ENCODE assay signal across 11 cellular contexts in genomic region chr5:57094753-57095683, GRCh38.
DNase-seq lines count a peak whose midpoint lies in the region; ATAC-seq and TF ChIP-seq lines count a peak whose summit lies in the region.
"Had no signal": no experiment of that assay in that cellular context is flagged by ENCODE, and none has a peak within 500 bp of the region (broad histone marks: within the 10 kb centered on the region; RNA-seq: fewer than 3 reads in every experiment).

No MANE protein-coding gene starts in this region.

- intact Hi-C loops in testis (cut with DNase I; ENCODE audit: low total_unique reads): no loop called here

- H3K4me3 ChIP-seq in epithelial cell of esophagus (ENCODE audit: low read length) (no peak overlapping the region), testis (no peak overlapping the region)

- TF ChIP-seq CTCF in epithelial cell of esophagus (IDR thresholded peaks at IDR 0.05; ENCODE audit: insufficient read depth, low read depth, low read length, missing control alignments): peak; percentile 57
- TF ChIP-seq CTCF in testis (IDR thresholded peaks at IDR 0.05): no peak

- no peaks in the 10 kb centered on the region for H3K36me3 ChIP-seq in testis (ENCODE audit: low read depth, missing control alignments)
- H3K36me3 ChIP-seq: neutrophil had no signal

- ATAC-seq in HG03039 (IDR thresholded peaks at IDR 0.05; ENCODE audit: unreplicated experiment): no peak

- no peak for TF ChIP-seq POLR2A in testis (IDR thresholded peaks at IDR 0.05)

- 63 to 75% methylated on average over 10 of the region's 10 CpGs for WGBS in testis, 2 donors

- DNase-seq in activated effector memory CD4-positive, alpha-beta T cell treated with anti-CD3 and anti-CD28 coated beads, Interleukin-2, amount 50 U/mL, for 16 hours: peak; percentile 63
- no peak for DNase-seq in activated effector memory CD4-positive, alpha-beta T cell treated with Interleukin-2 at 50 U/mL for 16 hours
- DNase-seq in NCI-H146 treated with DMSO at 0.1 percent for 48 hours (lab: John Stamatoyannopoulos, UW; ENCODE audit: unreplicated experiment) (peak; percentile 21), epithelial cell of esophagus (ENCODE audit: low read depth) (peak; percentile 63), testis (peak; percentile 70), NCI-H2029 (lab: John Stamatoyannopoulos, UW) (no peak), NCI-H510A (lab: John Stamatoyannopoulos, UW) (no peak)
- DNase-seq: CD8-positive, alpha-beta memory T cell; T1000 had no signal

- no peaks in the 10 kb centered on the region for H3K4me1 ChIP-seq in testis

- no peaks in the 10 kb centered on the region for H3K27me3 ChIP-seq in testis
- H3K27me3 ChIP-seq: neutrophil had no signal

- H3K9me3 ChIP-seq in testis: no peaks in the 10 kb centered on the region
- H3K9me3 ChIP-seq: neutrophil had no signal

- peak overlapping the region in 1 of 2 donors; percentile 1 for H3K27ac ChIP-seq in testis
- H3K27ac ChIP-seq: neutrophil had no signal

Comparison
In these comparisons a context has a peak if more than half of its experiments do, and no peak if none do; other contexts are left out.
1. DNase-seq: peak in activated effector memory CD4-positive, alpha-beta T cell treated with anti-CD3 and anti-CD28 coated beads, Interleukin-2, amount 50 U/mL, for 16 hours (single experiment), NCI-H146 treated with DMSO at 0.1 percent for 48 hours (single experiment), epithelial cell of esophagus (single experiment) and testis (single experiment); none in activated effector memory CD4-positive, alpha-beta T cell treated with Interleukin-2 at 50 U/mL for 16 hours (single experiment), NCI-H2029 (single experiment) and NCI-H510A (single experiment).